ENCODE assay signal across 24 cellular contexts in genomic region chr2:237128845-237129592, GRCh38. TPM values are rescaled to one million over a fixed set of nuclear protein-coding genes. Genes with fewer than 3 reads are reported as not detected.
DNase-seq lines count a peak whose midpoint lies in the region; ATAC-seq, FAIRE-seq and TF ChIP-seq lines count a peak whose summit lies in the region.
"Had no signal": no experiment of that assay in that cellular context is flagged by ENCODE, and none has a peak within 500 bp of the region (broad histone marks: within the 10 kb centered on the region; RNA-seq: fewer than 3 reads in every experiment).

No MANE protein-coding gene starts in this region.

- peaks cover 18% of the 10 kb centered on the region; the same call in 1 of the 2 replicates for H3F3A ChIP-seq in GM23248 (ENCODE audit: insufficient read depth)

- peak; percentile 52 for FAIRE-seq in keratinocyte (lab: Jason Lieb, UNC)
- FAIRE-seq: D721Med, frontal cortex had no signal

- no peak overlapping the region for H3K4me3 ChIP-seq in GM23248
- no peak overlapping the region for H3K4me3 ChIP-seq in RWPE2 (ENCODE audit: severe bottlenecking)
- no peak overlapping the region for H3K4me3 ChIP-seq in keratinocyte (ENCODE audit: control insufficient read depth in 2 of 3, extremely low read depth in 1 of 3, insufficient read depth in 2 of 3, low read depth in 1 of 3, low read length in 3 of 3)
- peak overlapping the region in 1 of 2 donors; percentile 44 for H3K4me3 ChIP-seq in stomach smooth muscle (ENCODE audit: low read length in 2 of 2)
- H3K4me3 ChIP-seq in BE2C (ENCODE audit: low read depth, low read length): no peak overlapping the region
- H3K4me3 ChIP-seq: cardiac muscle cell, GM23338, prostate gland, SJCRH30, stomach, tibial nerve had no signal

- dilution Hi-C loops in keratinocyte (cut with MboI; ENCODE audit: extremely low pct_ligation_motif_present, low sequenced_read_pairs): no loop called here

- no peaks in the 10 kb centered on the region for H3K9me1 ChIP-seq in keratinocyte (ENCODE audit: control insufficient read depth, extremely low read depth, insufficient read depth, low read length)

- H3K27ac ChIP-seq in GM23248 (peak overlapping the region; percentile 76), RWPE2 (ENCODE audit: poor library complexity, severe bottlenecking) (peak overlapping the region; percentile 50), keratinocyte (ENCODE audit: control insufficient read depth, insufficient read depth, low read length) (peak overlapping the region; percentile 64), stomach smooth muscle (ENCODE audit: low read length) (peak overlapping the region; percentile 90)
- H3K27ac ChIP-seq: cardiac muscle cell, neutrophil, SJCRH30 had no signal

- WGBS in GM23248 (ENCODE audit: low coverage in 1 of 2, low lambda C conversion rate in 2 of 2, missing lambda C conversion rate in 2 of 2), 2 experiments: 95 to 96% methylated on average over 10 of the region's 10 CpGs

- no peaks in the 10 kb centered on the region for H3K9me3 ChIP-seq in GM23248 (ENCODE audit: low read depth)
- no peaks in the 10 kb centered on the region for H3K9me3 ChIP-seq in RWPE2 (ENCODE audit: severe bottlenecking)
- no peaks in the 10 kb centered on the region for H3K9me3 ChIP-seq in keratinocyte (ENCODE audit: control insufficient read depth, low read depth, low read length)
- no peaks in the 10 kb centered on the region for H3K9me3 ChIP-seq in stomach smooth muscle (ENCODE audit: control insufficient read depth in 2 of 2, low read length in 2 of 2)
- peaks cover 3% of the 10 kb centered on the region for H3K9me3 ChIP-seq in BE2C
- H3K9me3 ChIP-seq: neutrophil, prostate gland, stomach had no signal

- H3K79me2 ChIP-seq in GM23248 (ENCODE audit: insufficient read depth): no peaks in the 10 kb centered on the region
- H3K79me2 ChIP-seq in keratinocyte (ENCODE audit: control insufficient read depth, insufficient read depth, low read length): no peaks in the 10 kb centered on the region

- DNase-seq in GM23248 (no peak), RWPE2 (ENCODE audit: low spot score) (no peak), keratinocyte (ENCODE audit: low read depth, low spot score) (no peak), BE2C (no peak)
- DNase-seq: activated CD4-positive, CD25-positive, alpha-beta regulatory T cell; activated naive CD4-positive, alpha-beta T cell treated with anti-CD3 and anti-CD28 coated beads, Interleukin-2, amount 10 ng/mL, durations not matched to agents 7 days and 5 days; cortex of kidney; immature natural killer cell; NCI-H1694; NCI-H2171; NCI-H510A; T-helper 1 cell had no signal

- in situ Hi-C loops in GM23248 (cut with MboI): no loop called here

- H2AFZ ChIP-seq in GM23248: no peak overlapping the region
- no peak overlapping the region for H2AFZ ChIP-seq in keratinocyte (ENCODE audit: control insufficient read depth, low read length)
- H2AFZ ChIP-seq: GM23338 had no signal

- H3K4me1 ChIP-seq in GM23248 (ENCODE audit: insufficient read depth) (peaks cover 22% of the 10 kb centered on the region), RWPE2 (ENCODE audit: insufficient read depth, poor library complexity, severe bottlenecking) (peaks cover 13% of the 10 kb centered on the region), keratinocyte (ENCODE audit: control insufficient read depth, extremely low read depth, insufficient read depth, low read length) (peaks cover 14% of the 10 kb centered on the region), stomach smooth muscle (ENCODE audit: control insufficient read depth, insufficient read depth, low read length) (peaks cover 44% of the 10 kb centered on the region), BE2C (no peaks in the 10 kb centered on the region)

- no peaks in the 10 kb centered on the region for H3K9me2 ChIP-seq in GM23248 (ENCODE audit: insufficient read depth)

- ATAC-seq in RWPE2 (ENCODE audit: low read depth): no peak
- ATAC-seq in GM18517 (IDR thresholded peaks at IDR 0.05; ENCODE audit: unreplicated experiment): no peak
- no peak for ATAC-seq in GM21447 (IDR thresholded peaks at IDR 0.05; ENCODE audit: unreplicated experiment)

- H3K27me3 ChIP-seq in GM23248 (replicated peaks; ENCODE audit: insufficient read depth) (no peaks in the 10 kb centered on the region), RWPE2 (ENCODE audit: insufficient read depth, poor library complexity, severe bottlenecking) (no peaks in the 10 kb centered on the region), keratinocyte (ENCODE audit: control insufficient read depth, extremely low read depth, insufficient read depth, low read length) (no peaks in the 10 kb centered on the region), stomach smooth muscle (ENCODE audit: control insufficient read depth in 1 of 2, insufficient read depth in 2 of 2, low read length in 2 of 2) (no peaks in the 10 kb centered on the region), BE2C (no peaks in the 10 kb centered on the region)
- H3K27me3 ChIP-seq: cardiac muscle cell, SJCRH30, stomach, tibial nerve had no signal

- H4K20me1 ChIP-seq in GM23248 (ENCODE audit: insufficient read depth) (no peaks in the 10 kb centered on the region), keratinocyte (ENCODE audit: control insufficient read depth, extremely low read depth, insufficient read depth, low read length) (no peaks in the 10 kb centered on the region)

- no peak for TF ChIP-seq CTCF in RWPE2 (IDR thresholded peaks at IDR 0.05; ENCODE audit: poor library complexity, severe bottlenecking)
- no peak for TF ChIP-seq CTCF in keratinocyte (optimal IDR thresholded peaks at IDR 0.05 in 1 of 3, IDR thresholded peaks at IDR 0.05 in 1 of 3, conservative IDR thresholded peaks at IDR 0.05 in 1 of 3; ENCODE audit: extremely low read depth in 1 of 3, insufficient read depth in 2 of 3, low read length in 3 of 3)
- no peak for TF ChIP-seq CTCF in BE2C (IDR thresholded peaks at IDR 0.05; ENCODE audit: low read depth, low read length)

- no peak overlapping the region for H3K4me2 ChIP-seq in GM23248 (ENCODE audit: unreplicated experiment)
- H3K4me2 ChIP-seq in keratinocyte (ENCODE audit: control insufficient read depth, extremely low read depth, insufficient read depth, low read depth, low read length): peak overlapping the region; percentile 11
- H3K4me2 ChIP-seq: GM23338 had no signal

- peak overlapping the region; percentile 63 for H3K9ac ChIP-seq in GM23248
- peak overlapping the region; percentile 7 for H3K9ac ChIP-seq in keratinocyte (ENCODE audit: control insufficient read depth, extremely low read depth, insufficient read depth, low read length)
- no peak overlapping the region for H3K9ac ChIP-seq in stomach smooth muscle (ENCODE audit: low read length in 2 of 2)

- H3K36me3 ChIP-seq in GM23248 (ENCODE audit: low read depth) (no peaks in the 10 kb centered on the region), RWPE2 (ENCODE audit: low read depth) (no peaks in the 10 kb centered on the region), keratinocyte (ENCODE audit: control insufficient read depth in 2 of 2, extremely low read depth in 1 of 2, insufficient read depth in 2 of 2, low read length in 2 of 2) (no peaks in the 10 kb centered on the region), stomach smooth muscle (ENCODE audit: control insufficient read depth in 2 of 2, insufficient read depth in 2 of 2, low read length in 2 of 2) (no peaks in the 10 kb centered on the region), BE2C (no peaks in the 10 kb centered on the region)
- H3K36me3 ChIP-seq: cardiac muscle cell, neutrophil, prostate gland, SJCRH30, stomach, tibial nerve had no signal

RNA-seq across cellular contexts. Expression of gene COPS8, which starts 43.3 kb away (rescaled TPM):
- 145 and 148 TPM in 2 replicates for total RNA-seq in GM23248 (2014; rRNA removed; shearing (Covaris generic))
- polyA plus RNA-seq in GM23248 (2016; fragmentation: Nextera tagmentation; extraction: Ambion mirVana): 164 and 168 TPM in 2 replicates
- polyA plus RNA-seq in keratinocyte: 84.5 to 136 TPM (median 102 TPM) in 3 replicates
- polyA plus RNA-seq in keratinocyte (2011; ENCODE audit: low read depth): 99.7 TPM
- polyA plus RNA-seq in keratinocyte (2011; cell fraction: cytosol; rRNA removed): 84.9 and 153 TPM in 2 replicates
- polyA plus RNA-seq in keratinocyte (2011; cell fraction: nucleus; rRNA removed): 64.7 and 80.2 TPM in 2 replicates
- 45.1 and 50.6 TPM in 2 replicates for polyA plus RNA-seq in keratinocyte (2012; ENCODE audit: low replicate concordance)
- 11.7 to 39.7 TPM (median 35.1 TPM) in 3 replicates for polyA minus RNA-seq in keratinocyte
- polyA minus RNA-seq in keratinocyte (2011; cell fraction: cytosol; rRNA and poly(A)+ RNA removed): 52.4 TPM
- polyA minus RNA-seq in keratinocyte (2011; cell fraction: nucleus; rRNA and poly(A)+ RNA removed): 15.7 and 30.3 TPM in 2 replicates
- polyA plus RNA-seq in BE2C (2012; ENCODE audit: insufficient read depth, insufficient read length, low read depth): 172 TPM

Comparison
In these comparisons a context has a peak if more than half of its experiments do, and no peak if none do; other contexts are left out.
1. H3K9ac ChIP-seq: peak in GM23248 (single experiment) and keratinocyte (single experiment); none in stomach smooth muscle (0 of 2).
2. Peak in every context shown above with its lines, with median percentiles within 50 percentile points of each other: H3K27ac ChIP-seq.